ENCODE assay signal across 8 cellular contexts in genomic region chr11:67287355-67288197, GRCh38. TPM values are rescaled to one million over a fixed set of nuclear protein-coding genes. Genes with fewer than 3 reads are reported as not detected.
DNase-seq lines count a peak whose midpoint lies in the region; ATAC-seq and TF ChIP-seq lines count a peak whose summit lies in the region.

No MANE protein-coding gene starts in this region.

- H3K36me3 ChIP-seq in RWPE2 (ENCODE audit: low read depth) (peaks cover 46% of the 10 kb centered on the region), ovary (no peaks in the 10 kb centered on the region)

- H3K4me3 ChIP-seq in RWPE2 (ENCODE audit: severe bottlenecking) (no peak overlapping the region), ovary (peak overlapping the region; percentile 89)

- H3K4me1 Mint-ChIP-seq in endothelial cell (ENCODE audit: unreplicated experiment): peaks cover 18% of the 10 kb centered on the region

- H3K9me3 ChIP-seq in RWPE2 (ENCODE audit: severe bottlenecking) (no peaks in the 10 kb centered on the region), ovary (no peaks in the 10 kb centered on the region)

- TF ChIP-seq POLR2A in ovary (IDR thresholded peaks at IDR 0.05): no peak

- ATAC-seq in RWPE2 (ENCODE audit: low read depth): no peak; the same call in 2 of the 3 replicates
- ATAC-seq in HG02763 (IDR thresholded peaks at IDR 0.05; ENCODE audit: unreplicated experiment): no peak

- peaks cover 20% of the 10 kb centered on the region for H3K27me3 Mint-ChIP-seq in endothelial cell (ENCODE audit: unreplicated experiment)

- intact Hi-C loops in ovary (cut with DNase I): no loop called here

- peak overlapping the region; percentile 87 for H3K4me3 Mint-ChIP-seq in endothelial cell (ENCODE audit: unreplicated experiment)

- no peak for TF ChIP-seq EP300 in ovary (IDR thresholded peaks at IDR 0.05)

- 63 to 71% (median 66%) methylated on average over 14 of the region's 14 CpGs for WGBS in ovary, 3 donors

- peaks cover 12% of the 10 kb centered on the region for H3K36me3 Mint-ChIP-seq in endothelial cell (ENCODE audit: low read depth, unreplicated experiment)

- H3K27ac ChIP-seq in RWPE2 (ENCODE audit: poor library complexity, severe bottlenecking) (peak overlapping the region; percentile 91), ovary (peak overlapping the region; percentile 57 to 96)

- no peak for TF ChIP-seq CTCF in RWPE2 (IDR thresholded peaks at IDR 0.05; ENCODE audit: poor library complexity, severe bottlenecking)
- TF ChIP-seq CTCF in endothelial cell (IDR thresholded peaks at IDR 0.05; ENCODE audit: unreplicated experiment): no peak
- no peak for TF ChIP-seq CTCF in ovary (IDR thresholded peaks at IDR 0.05)

- H3K4me1 ChIP-seq in RWPE2 (ENCODE audit: insufficient read depth, poor library complexity, severe bottlenecking): peaks cover 3% of the 10 kb centered on the region
- H3K4me1 ChIP-seq in ovary (ENCODE audit: insufficient read depth): peaks cover 7% of the 10 kb centered on the region

- no peaks in the 10 kb centered on the region for H3K9me3 Mint-ChIP-seq in endothelial cell (ENCODE audit: unreplicated experiment)

- peak; percentile 66 for DNase-seq in GF-D8 (lab: John Stamatoyannopoulos, UW)
- DNase-seq in RWPE2 (ENCODE audit: low spot score): no peak
- DNase-seq in endothelial cell (ENCODE audit: low spot score): no peak
- DNase-seq in ovary: peak in 2 of 5 donors; percentile 35 to 39
- no peak for DNase-seq in DMS114 treated with DMSO at 0.1 percent for 48 hours (lab: John Stamatoyannopoulos, UW; ENCODE audit: unreplicated experiment)
- DNase-seq in NCI-H510A treated with DMSO at 0.1 percent for 48 hours (lab: John Stamatoyannopoulos, UW): no peak
- no peak for DNase-seq in effector CD8-positive, alpha-beta T cell (lab: John Stamatoyannopoulos, UW)

- peak overlapping the region; percentile 90 for H3K27ac Mint-ChIP-seq in endothelial cell (ENCODE audit: unreplicated experiment)

- H3K27me3 ChIP-seq in RWPE2 (ENCODE audit: insufficient read depth, poor library complexity, severe bottlenecking) (no peaks in the 10 kb centered on the region), ovary (no peaks in the 10 kb centered on the region)

RNA-seq across cellular contexts. Expression of gene ANKRD13D, which starts 1.5 kb away (rescaled TPM):
- 65.1 TPM for total RNA-seq in endothelial cell (ENCODE audit: unreplicated experiment)
- 10 to 100 TPM; 35.6 to 60.9 (median 44.6) TPM for total RNA-seq in ovary
- polyA plus RNA-seq in ovary: 10 to 100 TPM in 1 of 2 donors, 1 to 10 TPM in 1; 5.6 to 29.3 TPM

RNA-seq across cellular contexts. Expression of gene SSH3, which starts 15.8 kb away (rescaled TPM):
- total RNA-seq in endothelial cell (ENCODE audit: unreplicated experiment): 7.3 TPM
- total RNA-seq in ovary: 10 to 100 TPM; 37.9 to 69.9 (median 52.1) TPM
- 10 to 100 TPM; 18.1 to 32.1 TPM for polyA plus RNA-seq in ovary

RNA-seq across cellular contexts. Expression of gene GRK2, which starts 21.3 kb away (rescaled TPM):
- 92.7 TPM for total RNA-seq in endothelial cell (ENCODE audit: unreplicated experiment)
- 10 to 100 TPM; 24.8 to 58.1 (median 49.0) TPM for total RNA-seq in ovary
- polyA plus RNA-seq in ovary: 10 to 100 TPM; 21.5 to 39.3 TPM
